ENCODE assay signal across 9 cellular contexts in the genomic region with DNA sequence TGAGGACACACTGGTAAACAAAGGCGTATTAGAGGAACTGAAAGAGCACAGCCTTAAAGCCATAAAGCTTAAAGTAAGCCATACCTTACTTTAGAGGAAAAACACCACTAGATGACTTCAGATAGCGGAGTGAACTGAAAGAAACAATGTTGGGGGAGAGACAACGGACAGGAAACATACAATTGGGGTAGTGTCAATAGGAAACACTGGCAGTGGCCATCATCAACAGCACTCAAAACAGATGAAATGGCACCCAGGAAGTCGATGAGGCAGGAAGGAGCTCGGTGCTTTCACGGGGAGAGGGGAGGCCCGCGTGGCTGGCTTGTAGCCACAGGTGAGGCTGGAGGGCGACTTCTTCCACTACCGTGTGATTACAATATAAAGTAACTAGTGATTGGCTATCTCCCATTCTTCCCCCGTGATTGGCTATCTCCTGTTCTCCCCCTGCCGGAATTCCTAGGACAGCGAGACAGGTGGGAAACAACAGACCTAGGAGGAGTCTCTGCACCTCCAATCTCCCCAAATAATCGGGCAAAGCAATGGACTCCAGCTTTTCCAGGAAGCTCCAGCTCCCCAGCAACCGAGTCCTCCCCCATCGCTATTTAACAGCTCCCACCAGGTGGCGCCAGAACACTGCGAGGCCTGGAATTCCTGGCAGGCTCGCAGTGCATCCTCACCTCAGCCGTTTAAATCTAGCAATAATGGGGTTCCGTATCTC. TPM values are rescaled to one million over a fixed set of nuclear protein-coding genes. Genes with fewer than 3 reads are reported as not detected.
A peak's percentile ranks its signal among the peaks of the same experiment; 100 is the strongest.
DNase-seq lines count a peak whose midpoint lies in the region; ATAC-seq, FAIRE-seq and TF ChIP-seq lines count a peak whose summit lies in the region.
"Had no signal": no experiment of that assay in that cellular context is flagged by ENCODE, and none has a peak within 500 bp of the region (broad histone marks: within the 10 kb centered on the region; RNA-seq: fewer than 3 reads in every experiment).

No MANE protein-coding gene starts in this region.

- H4K91ac ChIP-seq in H1 (replicated peaks; ENCODE audit: insufficient read length, low read length): no peak overlapping the region

- peak overlapping the region; percentile 100 for H2AFZ ChIP-seq in H1 (ENCODE audit: low read length)

- 38% methylated on average over 21 of the region's 21 CpGs; no CpG with 5 or more reads in 1 of the 2 experiments for WGBS in H1 (ENCODE audit: extremely low coverage in 1 of 2, insufficient coverage in 1 of 2, insufficient read length in 1 of 2, insufficient replicate concordance in 2 of 2, low coverage in 1 of 2, low lambda C conversion rate in 2 of 2, missing lambda C conversion rate in 1 of 2), 2 experiments
- no CpG with 5 or more reads among the region's 21 CpGs for WGBS in mesendoderm (ENCODE audit: extremely low coverage, insufficient coverage, low lambda C conversion rate)

- peak overlapping the region; percentile 63 for H3K4me3 Mint-ChIP-seq in activated CD8-positive, alpha-beta T cell treated with anti-CD3 and anti-CD28 coated beads, Interleukin-2, amount 10 ng/mL, durations not matched to agents 7 days and 5 days

- H3K27ac Mint-ChIP-seq in activated CD8-positive, alpha-beta T cell treated with anti-CD3 and anti-CD28 coated beads, Interleukin-2, amount 10 ng/mL, durations not matched to agents 7 days and 5 days: peak overlapping the region; percentile 1

- H2BK20ac ChIP-seq in H1 (ENCODE audit: low read length): no peak overlapping the region

- CTCF ChIA-PET in activated CD8-positive, alpha-beta T cell treated with anti-CD3 and anti-CD28 coated beads, Interleukin-2, amount 10 ng/mL, durations not matched to agents 7 days and 5 days (lab: Charles Lee): interaction anchor here (0.6 to 5.3 kb wide), 47 partner anchors 9 to 1027 kb away, joined by 3 to 88 read pairs (median 4); no protein-coding TSS in a partner anchor
- CTCF ChIA-PET in H1 (lab: Charles Lee; ENCODE audit: partially characterized antibody): interaction anchor here (0.6 to 6.0 kb wide), 75 partner anchors 8 to 347 kb away, joined by 3 to 82 read pairs (median 5); partner anchors contain the start of genes MGAM, MGAM2 and TAS2R4

- H3K18ac ChIP-seq in H1 (ENCODE audit: extremely low read depth, low read length) (no peak overlapping the region; the same call in 1 of the 2 replicates), mesendoderm (ENCODE audit: low read length) (no peak overlapping the region)

- no peaks in the 10 kb centered on the region for H3K79me1 ChIP-seq in H1 (ENCODE audit: low read depth, low read length)
- no peaks in the 10 kb centered on the region for H3K79me1 ChIP-seq in mesendoderm (ENCODE audit: low read length)

- peaks cover 22% of the 10 kb centered on the region for H3K4me1 Mint-ChIP-seq in activated CD8-positive, alpha-beta T cell treated with anti-CD3 and anti-CD28 coated beads, Interleukin-2, amount 10 ng/mL, durations not matched to agents 7 days and 5 days (ENCODE audit: low read depth)

- TF ChIP-seq RAD21 in H1 (IDR thresholded peaks at IDR 0.05 in 1 of 2, conservative IDR thresholded peaks at IDR 0.05 in 1 of 2; ENCODE audit: low read depth in 2 of 2, low read length in 2 of 2): peak; percentile 98 to 99

- H3K56ac ChIP-seq in H1 (replicated peaks; ENCODE audit: insufficient read length, low read depth, low read length): no peak overlapping the region
- peak overlapping the region; percentile 74 for H3K56ac ChIP-seq in mesendoderm (ENCODE audit: low read length)

- H3K9me3 ChIP-seq in BE2C (no peaks in the 10 kb centered on the region), H1 (ENCODE audit: insufficient read depth in 2 of 2, low read depth in 1 of 2, low read length in 1 of 2) (no peaks in the 10 kb centered on the region)

- peak overlapping the region; percentile 85; the same call in 1 of the 2 replicates for H4K8ac ChIP-seq in H1 (ENCODE audit: extremely low read depth, insufficient read depth, low read length)
- H4K8ac ChIP-seq in mesendoderm (ENCODE audit: low read depth, low read length): no peak overlapping the region

- POLR2A ChIA-PET in activated CD8-positive, alpha-beta T cell treated with anti-CD3 and anti-CD28 coated beads, Interleukin-2, amount 10 ng/mL, durations not matched to agents 7 days and 5 days (lab: Charles Lee): no interaction called here
- POLR2A ChIA-PET in H1 (lab: Charles Lee; ENCODE audit: partially characterized antibody): interaction anchor here (0.7 to 1.2 kb wide), 4 partner anchors 10 to 207 kb away, joined by 3 to 4 read pairs (median 3); no protein-coding TSS in a partner anchor

- H3K36me3 ChIP-seq in BE2C: no peaks in the 10 kb centered on the region
- H3K36me3 ChIP-seq in H1 (ENCODE audit: control insufficient read depth in 2 of 4, insufficient read depth in 4 of 4, low read length in 3 of 4): no peaks in the 10 kb centered on the region
- H3K36me3 ChIP-seq in mesendoderm (ENCODE audit: control insufficient read depth, insufficient read depth, low read length): no peaks in the 10 kb centered on the region

- H3K4me3 ChIP-seq in BE2C (ENCODE audit: low read depth, low read length) (peak overlapping the region; percentile 42), H1 (ENCODE audit: extremely low read depth in 1 of 4, insufficient read depth in 2 of 4, low read depth in 3 of 4, low read length in 4 of 4) (peak overlapping the region in 2 of 4 experiments; percentile 2 to 29; a peak in 2 of 8 replicates), mesendoderm (ENCODE audit: low read length) (no peak overlapping the region)

- H4K5ac ChIP-seq in H1 (ENCODE audit: insufficient read length, low read depth, low read length): peak overlapping the region; percentile 49
- H4K5ac ChIP-seq in mesendoderm (ENCODE audit: low read length): no peak overlapping the region

- H3K4me1 ChIP-seq in BE2C (no peaks in the 10 kb centered on the region), H1 (replicated peaks in 1 of 4; ENCODE audit: control insufficient read depth in 3 of 4, insufficient read depth in 4 of 4, low read length in 3 of 4) (no peaks in the 10 kb centered on the region; a peak in 1 of 7 replicates), mesendoderm (ENCODE audit: control insufficient read depth, low read depth, low read length) (no peaks in the 10 kb centered on the region)

- H3K4me2 ChIP-seq in H1 (ENCODE audit: insufficient read depth in 1 of 2, low read depth in 2 of 2, low read length in 2 of 2) (peak overlapping the region; percentile 14 to 60), mesendoderm (ENCODE audit: low read length) (peak overlapping the region; percentile 10)

- H3K9ac ChIP-seq in H1 (replicated peaks in 1 of 4; ENCODE audit: extremely low read depth in 1 of 4, low read depth in 3 of 4, low read length in 3 of 4) (no peak overlapping the region), mesendoderm (ENCODE audit: low read length) (peak overlapping the region; percentile 2)

- TF ChIP-seq POLR2A in H1 (IDR thresholded peaks at IDR 0.05; ENCODE audit: control extremely low read depth in 1 of 2, low read depth in 2 of 2, low read length in 2 of 2): no peak

- no peaks in the 10 kb centered on the region for H3K23me2 ChIP-seq in H1 (ENCODE audit: low read depth, low read length)

- DNase-seq in BE2C (peak; percentile 81), GM19240 (ENCODE audit: insufficient read length, low spot score) (peak; percentile 48), NCI-H774 (lab: John Stamatoyannopoulos, UW) (peak; percentile 89), H1 (ENCODE audit: low read depth in 1 of 2, low spot score in 2 of 2) (peak; percentile 79 to 96), mesendoderm (peak; percentile 86)
- DNase-seq in activated CD8-positive, alpha-beta T cell treated with anti-CD3 and anti-CD28 coated beads, Interleukin-2, amount 10 ng/mL, durations not matched to agents 7 days and 5 days: peak; percentile 77
- DNase-seq in stimulated activated CD8-positive, alpha-beta memory T cell treated with anti-CD3 and anti-CD28 coated beads, Interleukin-2, amount 100 ng/mL, for 1 hour (ENCODE audit: low read depth in 2 of 2): peak; percentile 27 to 42

- H3K27me3 Mint-ChIP-seq in activated CD8-positive, alpha-beta T cell treated with anti-CD3 and anti-CD28 coated beads, Interleukin-2, amount 10 ng/mL, durations not matched to agents 7 days and 5 days (ENCODE audit: low read depth): no peaks in the 10 kb centered on the region

- no peak overlapping the region for H3K23ac ChIP-seq in H1 (ENCODE audit: insufficient read length)
- H3K23ac ChIP-seq in mesendoderm (ENCODE audit: low read length): no peak overlapping the region

- H3K79me2 ChIP-seq in H1 (ENCODE audit: control insufficient read depth in 1 of 2, insufficient read depth in 2 of 2, low read length in 2 of 2): no peaks in the 10 kb centered on the region
- H3K79me2 ChIP-seq in mesendoderm (ENCODE audit: control insufficient read depth, insufficient read depth, low read length): no peaks in the 10 kb centered on the region

- no peak overlapping the region for H3K14ac ChIP-seq in H1 (ENCODE audit: insufficient read length)

- H2BK12ac ChIP-seq in H1 (ENCODE audit: low read depth, low read length): peak overlapping the region; percentile 81; the same call in 1 of the 2 replicates

- FAIRE-seq in H1 (lab: Jason Lieb, UNC): peak; percentile 89
- FAIRE-seq: TTC549 had no signal

- no peak overlapping the region for H2BK120ac ChIP-seq in H1 (replicated peaks; ENCODE audit: low read depth, low read length)
- no peak overlapping the region for H2BK120ac ChIP-seq in mesendoderm (ENCODE audit: low read depth, low read length)

- peak in 1 of 2 experiments; percentile 19; a peak in 1 of 3 replicates for TF ChIP-seq EP300 in H1 (IDR thresholded peaks at IDR 0.05; ENCODE audit: borderline replicate concordance in 1 of 2, low read depth in 2 of 2, low read length in 2 of 2)

- no peak overlapping the region; the same call in 1 of the 2 replicates for H2BK5ac ChIP-seq in H1 (ENCODE audit: low read depth, low read length)
- H2BK5ac ChIP-seq in mesendoderm (ENCODE audit: low read length): no peak overlapping the region

- no peak overlapping the region for H3K27ac ChIP-seq in H1 (ENCODE audit: low read depth, low read length)
- no peak overlapping the region for H3K27ac ChIP-seq in mesendoderm (ENCODE audit: low read depth, low read length)

- ATAC-seq in HG03457 (IDR thresholded peaks at IDR 0.05; ENCODE audit: unreplicated experiment): peak; percentile 63
- ATAC-seq in activated CD8-positive, alpha-beta T cell treated with anti-CD3 and anti-CD28 coated beads, Interleukin-2, amount 10 ng/mL, durations not matched to agents 7 days and 5 days: peak; percentile 91

- H2BK15ac ChIP-seq in H1 (ENCODE audit: low read length) (no peak overlapping the region), mesendoderm (replicated peaks; ENCODE audit: low read depth) (no peak overlapping the region)

- no peaks in the 10 kb centered on the region for H4K20me1 ChIP-seq in H1 (replicated peaks in 1 of 2; ENCODE audit: control insufficient read depth in 1 of 2, insufficient read depth in 2 of 2, low read length in 2 of 2)

- H3K4ac ChIP-seq in H1 (replicated peaks; ENCODE audit: insufficient read length, low read depth, low read length): no peak overlapping the region
- peak overlapping the region; percentile 37 for H3K4ac ChIP-seq in mesendoderm (ENCODE audit: low read depth, low read length)

- TF ChIP-seq CTCF in BE2C (IDR thresholded peaks at IDR 0.05; ENCODE audit: low read depth, low read length) (peak; percentile 95), H1 (IDR thresholded peaks at IDR 0.05; ENCODE audit: control extremely low read depth in 1 of 3, insufficient read depth in 1 of 3, low read depth in 1 of 3, low read length in 3 of 3) (peak; percentile 84 to 94 (median 91))

- no peaks in the 10 kb centered on the region for H3K9me3 Mint-ChIP-seq in activated CD8-positive, alpha-beta T cell treated with anti-CD3 and anti-CD28 coated beads, Interleukin-2, amount 10 ng/mL, durations not matched to agents 7 days and 5 days (ENCODE audit: insufficient read depth)

- no peaks in the 10 kb centered on the region for H3K36me3 Mint-ChIP-seq in activated CD8-positive, alpha-beta T cell treated with anti-CD3 and anti-CD28 coated beads, Interleukin-2, amount 10 ng/mL, durations not matched to agents 7 days and 5 days (ENCODE audit: low read depth)

- H2AK5ac ChIP-seq in H1 (ENCODE audit: low read depth, low read length) (no peak overlapping the region), mesendoderm (ENCODE audit: low read length) (no peak overlapping the region)

- H3K27me3 ChIP-seq in BE2C (no peaks in the 10 kb centered on the region), H1 (replicated peaks in 1 of 4; ENCODE audit: control insufficient read depth in 3 of 4, extremely low read depth in 1 of 4, insufficient read depth in 3 of 4, low read length in 3 of 4) (no peaks in the 10 kb centered on the region), mesendoderm (ENCODE audit: insufficient read depth, low read length, poor library complexity) (no peaks in the 10 kb centered on the region)

RNA-seq across cellular contexts. Expression of gene TAS2R38, which starts 2.4 kb away (rescaled TPM):
- polyA plus RNA-seq in BE2C (2012; ENCODE audit: insufficient read depth, insufficient read length, low read depth): 0.39 TPM
- not detected for total RNA-seq in activated CD8-positive, alpha-beta T cell treated with anti-CD3 and anti-CD28 coated beads, Interleukin-2, amount 10 ng/mL, durations not matched to agents 7 days and 5 days
- not detected in 2 replicates for total RNA-seq in H1 (2021; fragmentation: NEBNext Ultra II Directional; extraction: Animal tissue kit (Norgen Biotek cat#: 25700))
- 0.08 and 0.11 TPM in 2 replicates for polyA plus RNA-seq in H1 (2011; rRNA removed)
- not detected for polyA plus RNA-seq in H1 (2011; cell fraction: cytosol; rRNA removed)
- 0.94 TPM for polyA plus RNA-seq in H1 (2011; cell fraction: nucleus; rRNA removed)
- not detected in 4 replicates for polyA plus RNA-seq in H1 (2012, experiment 1 of 2)
- polyA plus RNA-seq in H1 (2012, experiment 2 of 2): not detected
- polyA plus RNA-seq in H1 (2013, experiment 1 of 2): not detected
- polyA plus RNA-seq in H1 (2013, experiment 2 of 2): not detected
- polyA minus RNA-seq in H1 (2011; rRNA and poly(A)+ RNA removed): 0.15 and 0.54 TPM in 2 replicates
- not detected for polyA minus RNA-seq in H1 (2011; cell fraction: cytosol; rRNA and poly(A)+ RNA removed)
- polyA minus RNA-seq in H1 (2011; cell fraction: nucleus; rRNA and poly(A)+ RNA removed): 1.1 TPM
- polyA plus RNA-seq in mesendoderm (2013, experiment 1 of 2): not detected
- polyA plus RNA-seq in mesendoderm (2013, experiment 2 of 2): not detected

RNA-seq across cellular contexts. Expression of gene MGAM, which starts 19.7 kb away (rescaled TPM):
- 0.94 TPM for polyA plus RNA-seq in BE2C (2012; ENCODE audit: insufficient read depth, insufficient read length, low read depth)
- total RNA-seq in activated CD8-positive, alpha-beta T cell treated with anti-CD3 and anti-CD28 coated beads, Interleukin-2, amount 10 ng/mL, durations not matched to agents 7 days and 5 days: not detected
- total RNA-seq in H1 (2021; fragmentation: NEBNext Ultra II Directional; extraction: Animal tissue kit (Norgen Biotek cat#: 25700)): 0.06 TPM in 2 replicates
- 0.03 and 0.05 TPM in 2 replicates for polyA plus RNA-seq in H1 (2011; rRNA removed)
- polyA plus RNA-seq in H1 (2011; cell fraction: cytosol; rRNA removed): 0.09 TPM
- polyA plus RNA-seq in H1 (2011; cell fraction: nucleus; rRNA removed): 0.33 TPM
- polyA plus RNA-seq in H1 (2012, experiment 1 of 2): 0.01 to 0.17 TPM (median 0.03 TPM) in 3 of 4 replicates, not detected in the other
- not detected for polyA plus RNA-seq in H1 (2012, experiment 2 of 2)
- polyA plus RNA-seq in H1 (2013, experiment 1 of 2): 0.08 TPM
- polyA plus RNA-seq in H1 (2013, experiment 2 of 2): 0.04 TPM
- 0.25 and 0.29 TPM in 2 replicates for polyA minus RNA-seq in H1 (2011; rRNA and poly(A)+ RNA removed)
- polyA minus RNA-seq in H1 (2011; cell fraction: cytosol; rRNA and poly(A)+ RNA removed): not detected
- polyA minus RNA-seq in H1 (2011; cell fraction: nucleus; rRNA and poly(A)+ RNA removed): 3.3 TPM
- 0.01 TPM for polyA plus RNA-seq in mesendoderm (2013, experiment 1 of 2)
- 0.06 TPM for polyA plus RNA-seq in mesendoderm (2013, experiment 2 of 2)

RNA-seq across cellular contexts. Expression of gene CLEC5A, which starts 29.2 kb away (rescaled TPM):
- polyA plus RNA-seq in BE2C (2012; ENCODE audit: insufficient read depth, insufficient read length, low read depth): not detected
- total RNA-seq in activated CD8-positive, alpha-beta T cell treated with anti-CD3 and anti-CD28 coated beads, Interleukin-2, amount 10 ng/mL, durations not matched to agents 7 days and 5 days: not detected
- not detected in 2 replicates for total RNA-seq in H1 (2021; fragmentation: NEBNext Ultra II Directional; extraction: Animal tissue kit (Norgen Biotek cat#: 25700))
- not detected in 2 replicates for polyA plus RNA-seq in H1 (2011; rRNA removed)
- not detected for polyA plus RNA-seq in H1 (2011; cell fraction: cytosol; rRNA removed)
- not detected for polyA plus RNA-seq in H1 (2011; cell fraction: nucleus; rRNA removed)
- not detected in 4 replicates for polyA plus RNA-seq in H1 (2012, experiment 1 of 2)
- not detected for polyA plus RNA-seq in H1 (2012, experiment 2 of 2)
- not detected for polyA plus RNA-seq in H1 (2013, experiment 1 of 2)
- polyA plus RNA-seq in H1 (2013, experiment 2 of 2): not detected
- polyA minus RNA-seq in H1 (2011; rRNA and poly(A)+ RNA removed): not detected in 2 replicates
- not detected for polyA minus RNA-seq in H1 (2011; cell fraction: cytosol; rRNA and poly(A)+ RNA removed)
- not detected for polyA minus RNA-seq in H1 (2011; cell fraction: nucleus; rRNA and poly(A)+ RNA removed)
- not detected for polyA plus RNA-seq in mesendoderm (2013, experiment 1 of 2)
- polyA plus RNA-seq in mesendoderm (2013, experiment 2 of 2): 0.07 TPM

RNA-seq across cellular contexts. Expression of gene OR9A4, which starts 59.8 kb away (rescaled TPM):
- polyA plus RNA-seq in BE2C (2012; ENCODE audit: insufficient read depth, insufficient read length, low read depth): not detected
- not detected for total RNA-seq in activated CD8-positive, alpha-beta T cell treated with anti-CD3 and anti-CD28 coated beads, Interleukin-2, amount 10 ng/mL, durations not matched to agents 7 days and 5 days
- not detected in 2 replicates for total RNA-seq in H1 (2021; fragmentation: NEBNext Ultra II Directional; extraction: Animal tissue kit (Norgen Biotek cat#: 25700))
- polyA plus RNA-seq in H1 (2011; rRNA removed): not detected in 2 replicates
- polyA plus RNA-seq in H1 (2011; cell fraction: cytosol; rRNA removed): not detected
- not detected for polyA plus RNA-seq in H1 (2011; cell fraction: nucleus; rRNA removed)
- polyA plus RNA-seq in H1 (2012, experiment 1 of 2): not detected in 4 replicates
- polyA plus RNA-seq in H1 (2012, experiment 2 of 2): not detected
- polyA plus RNA-seq in H1 (2013, experiment 1 of 2): not detected
- not detected for polyA plus RNA-seq in H1 (2013, experiment 2 of 2)
- polyA minus RNA-seq in H1 (2011; rRNA and poly(A)+ RNA removed): 0.66 TPM in 1 of 2 replicates, not detected in the other
- not detected for polyA minus RNA-seq in H1 (2011; cell fraction: cytosol; rRNA and poly(A)+ RNA removed)
- polyA minus RNA-seq in H1 (2011; cell fraction: nucleus; rRNA and poly(A)+ RNA removed): not detected
- not detected for polyA plus RNA-seq in mesendoderm (2013, experiment 1 of 2)
- not detected for polyA plus RNA-seq in mesendoderm (2013, experiment 2 of 2)

Comparison
In these comparisons a context has a peak if more than half of its experiments do, and no peak if none do; other contexts are left out.
1. DNase-seq: peak in every context shown above with its lines; median percentile 89 in NCI-H774; 88 in H1; 86 in mesendoderm; 81 in BE2C; 77 in activated CD8-positive, alpha-beta T cell treated with anti-CD3 and anti-CD28 coated beads, Interleukin-2, amount 10 ng/mL, durations not matched to agents 7 days and 5 days; 48 in GM19240; 34 in stimulated activated CD8-positive, alpha-beta memory T cell treated with anti-CD3 and anti-CD28 coated beads, Interleukin-2, amount 100 ng/mL, for 1 hour.